ENCODE assay signal across 9 cellular contexts in the genomic region with DNA sequence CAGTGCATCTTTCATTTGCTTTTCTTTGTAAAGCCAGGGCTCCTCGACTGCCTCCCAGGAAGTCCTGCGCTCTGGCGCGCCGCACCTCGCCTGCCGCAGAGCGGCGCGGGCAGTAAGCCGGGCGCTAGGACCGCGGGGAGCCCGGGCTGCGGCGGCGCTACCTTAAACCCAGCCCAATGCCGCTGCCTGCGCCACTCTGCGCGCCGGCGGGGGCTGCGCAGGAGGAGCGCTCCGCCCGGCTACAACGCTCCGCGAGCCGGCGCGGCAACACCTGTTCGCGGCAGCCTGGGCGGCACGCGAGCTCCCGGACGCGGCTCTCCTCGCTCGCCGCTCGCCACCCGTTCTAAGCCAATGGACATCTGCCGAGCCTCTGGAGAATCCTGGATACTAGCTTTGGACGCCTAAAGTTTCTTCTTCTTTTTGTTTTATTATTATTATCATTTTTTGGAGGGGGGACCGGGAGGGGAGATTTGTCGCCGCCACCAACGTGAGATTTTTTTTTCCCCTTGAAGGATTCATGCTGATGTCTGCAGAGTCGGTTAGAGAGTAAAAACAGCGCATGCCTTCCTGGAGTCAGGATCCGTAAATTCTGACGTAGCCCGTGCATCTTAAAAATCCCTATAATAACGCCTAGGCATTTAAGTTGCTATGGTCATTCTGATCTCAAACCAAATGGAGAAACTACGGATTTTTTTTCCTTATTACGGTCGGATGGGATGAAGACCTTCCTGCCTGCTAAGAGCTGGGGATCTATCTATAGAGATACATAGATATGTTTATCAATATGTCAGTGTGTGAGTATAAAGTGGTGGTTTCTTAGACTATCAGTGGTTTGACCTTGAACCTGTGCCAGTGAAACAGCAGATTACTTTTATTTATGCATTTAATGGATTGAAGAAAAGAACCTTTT. TPM values are rescaled to one million over a fixed set of nuclear protein-coding genes. Genes with fewer than 3 reads are reported as not detected.
DNase-seq lines count a peak whose midpoint lies in the region; ATAC-seq, FAIRE-seq and TF ChIP-seq lines count a peak whose summit lies in the region.
"Had no signal": no experiment of that assay in that cellular context is flagged by ENCODE, and none has a peak within 500 bp of the region (broad histone marks: within the 10 kb centered on the region; RNA-seq: fewer than 3 reads in every experiment).

Gene FGF9 (plus strand): TSS at position 191 of the 910 bp plus-strand sequence. CDS start 840 bp downstream, outside the sequence.

- peak within 1 kb of the TSS; percentile 60 for H3K4me3 ChIP-seq in OCI-LY1 (ENCODE audit: low read depth, low read length, poor library complexity, severe bottlenecking)
- H3K4me3 ChIP-seq in naive thymus-derived CD4-positive, alpha-beta T cell (ENCODE audit: low read length), result peak within 1 kb of the TSS; percentile 92

- H3K4me2 ChIP-seq in OCI-LY1 (ENCODE audit: low read length), result peak within 1 kb of the TSS; percentile 76

- intact Hi-C loops in naive thymus-derived CD4-positive, alpha-beta T cell (cut with micrococcal nuclease), result loop anchor here (1.0 to 10.0 kb wide), 17 partner anchors 32 to 1906 kb away; partner anchors contain the start of genes MICU2 (in 2 of the 2), ZDHHC20 (in 2 of the 2), EEF1AKMT1 (in 1 of the 2) and IFT88 (in 1 of the 2)

- no peak within 1 kb of the TSS for H3K27ac ChIP-seq in OCI-LY1 (ENCODE audit: low read depth, low read length, poor library complexity, severe bottlenecking)
- peak within 1 kb of the TSS; percentile 48 for H3K27ac ChIP-seq in naive thymus-derived CD4-positive, alpha-beta T cell (ENCODE audit: low read depth, low read length)

- H3K9me2 ChIP-seq in OCI-LY1 (ENCODE audit: low read depth, low read length), result no peaks in the 10 kb centered on the region

- ATAC-seq in GM19463 (IDR thresholded peaks at IDR 0.05; ENCODE audit: unreplicated experiment) (peak; percentile 78), HG03571 (IDR thresholded peaks at IDR 0.05; ENCODE audit: unreplicated experiment) (peak; percentile 73)
- ATAC-seq in activated T-cell treated with anti-CD3 and anti-CD28 coated beads, Interleukin-2, amount 50 U/mL, for 4 hours, result peak; percentile 75 to 76
- ATAC-seq in naive thymus-derived CD4-positive, alpha-beta T cell, result peak; percentile 89

- no peaks in the 10 kb centered on the region for H3K9me3 Mint-ChIP-seq in activated T-cell treated with anti-CD3 and anti-CD28 coated beads, Interleukin-2, amount 50 U/mL, for 4 hours
- H3K9me3 Mint-ChIP-seq in naive thymus-derived CD4-positive, alpha-beta T cell, result peaks cover 0 to 3% (median 0%) of the 10 kb centered on the region in 11 donors

- peak within 1 kb of the TSS; percentile 62 for H3K9ac ChIP-seq in OCI-LY1 (ENCODE audit: low read length)

- peak within 1 kb of the TSS; percentile 61 to 94 (median 78) for H3K27ac Mint-ChIP-seq in naive thymus-derived CD4-positive, alpha-beta T cell

- H3K9me3 ChIP-seq in OCI-LY1 (ENCODE audit: low read length), result no peaks in the 10 kb centered on the region
- no peaks in the 10 kb centered on the region for H3K9me3 ChIP-seq in naive thymus-derived CD4-positive, alpha-beta T cell (ENCODE audit: control insufficient read depth in 2 of 3, low read length in 3 of 3)

- DNase-seq in D721Med (ENCODE audit: insufficient read length, low spot score) (peak; percentile 72), fibroblast of gingiva (ENCODE audit: low read depth) (peak; percentile 67)
- DNase-seq in activated T-cell treated with anti-CD3 and anti-CD28 coated beads, Interleukin-2, amount 50 U/mL, for 4 hours, result peak; percentile 73
- peak; percentile 76 to 88 (median 86) for DNase-seq in naive thymus-derived CD4-positive, alpha-beta T cell
- peak; percentile 74 for DNase-seq in stimulated activated naive CD4-positive, alpha-beta T cell treated with Interleukin-2 at 50 U/mL for 16 hours (lab: John Stamatoyannopoulos, UW)

- H3K27me3 Mint-ChIP-seq in activated T-cell treated with anti-CD3 and anti-CD28 coated beads, Interleukin-2, amount 50 U/mL, for 4 hours (ENCODE audit: low read depth), result peaks cover 27% of the 10 kb centered on the region
- H3K27me3 Mint-ChIP-seq in naive thymus-derived CD4-positive, alpha-beta T cell, result peaks cover 5 to 78% (median 21%) of the 10 kb centered on the region in 5 donors

- H2AFZ ChIP-seq in OCI-LY1 (ENCODE audit: low read length), result peak within 1 kb of the TSS; percentile 40; the same call in 1 of the 2 replicates

- H3K36me3 Mint-ChIP-seq in activated T-cell treated with anti-CD3 and anti-CD28 coated beads, Interleukin-2, amount 50 U/mL, for 4 hours (ENCODE audit: insufficient read depth), result no peaks in the 10 kb centered on the region
- H3K36me3 Mint-ChIP-seq in naive thymus-derived CD4-positive, alpha-beta T cell, result no peaks in the 10 kb centered on the region

- CTCF ChIA-PET in naive thymus-derived CD4-positive, alpha-beta T cell (lab: Charles Lee), result interaction anchor here (0.6 to 1.2 kb wide), 4 partner anchors 11 to 33 kb away, joined by 3 to 5 read pairs (median 3); no protein-coding TSS in a partner anchor

- H3K4me3 Mint-ChIP-seq in activated T-cell treated with anti-CD3 and anti-CD28 coated beads, Interleukin-2, amount 50 U/mL, for 4 hours, result peak within 1 kb of the TSS; percentile 86
- H3K4me3 Mint-ChIP-seq in naive thymus-derived CD4-positive, alpha-beta T cell, result peak within 1 kb of the TSS; percentile 88 to 98 (median 93)

- no peaks in the 10 kb centered on the region for H4K20me1 ChIP-seq in OCI-LY1 (ENCODE audit: insufficient read depth, low read length)

- H3F3A ChIP-seq in OCI-LY1 (ENCODE audit: insufficient read depth, low read length), result no peaks in the 10 kb centered on the region

- peaks cover 47% of the 10 kb centered on the region for H3K4me1 Mint-ChIP-seq in activated T-cell treated with anti-CD3 and anti-CD28 coated beads, Interleukin-2, amount 50 U/mL, for 4 hours (ENCODE audit: low read depth)
- peaks cover 27 to 45% (median 45%) of the 10 kb centered on the region in 7 donors for H3K4me1 Mint-ChIP-seq in naive thymus-derived CD4-positive, alpha-beta T cell

- POLR2A ChIA-PET in naive thymus-derived CD4-positive, alpha-beta T cell (lab: Charles Lee), result interaction anchor here (0.8 to 8.2 kb wide), 7 partner anchors 18 to 535 kb away, joined by 3 to 86 read pairs (median 3); partner anchors contain the start of gene MICU2

- H3K27me3 ChIP-seq in OCI-LY1 (ENCODE audit: insufficient read depth, low read length), result peaks cover 8% of the 10 kb centered on the region; the same call in 1 of the 2 replicates
- H3K27me3 ChIP-seq in naive thymus-derived CD4-positive, alpha-beta T cell (ENCODE audit: control insufficient read depth in 2 of 2, insufficient read depth in 2 of 2, low read length in 2 of 2), result peaks cover 0 to 4% of the 10 kb centered on the region in 2 donors

- H3K36me3 ChIP-seq in OCI-LY1 (ENCODE audit: insufficient read depth, low read length), result no peaks in the 10 kb centered on the region
- no peaks in the 10 kb centered on the region for H3K36me3 ChIP-seq in naive thymus-derived CD4-positive, alpha-beta T cell (ENCODE audit: control insufficient read depth in 2 of 3, insufficient read depth in 3 of 3, low read length in 3 of 3)

- H3K79me2 ChIP-seq in OCI-LY1 (ENCODE audit: insufficient read depth, low read length), result no peaks in the 10 kb centered on the region

- H3K4me1 ChIP-seq in OCI-LY1 (ENCODE audit: insufficient read depth, low read length, severe bottlenecking), result peaks cover 43% of the 10 kb centered on the region
- peaks cover 19 to 33% of the 10 kb centered on the region in 2 donors for H3K4me1 ChIP-seq in naive thymus-derived CD4-positive, alpha-beta T cell (ENCODE audit: control insufficient read depth in 2 of 2, insufficient read depth in 2 of 2, low read length in 2 of 2)

- TF ChIP-seq CTCF in D721Med (IDR thresholded peaks at IDR 0.05; ENCODE audit: insufficient read depth, missing control alignments), result peak; percentile 0
- TF ChIP-seq CTCF in OCI-LY1 (IDR thresholded peaks at IDR 0.05; ENCODE audit: low read length), result no peak

- no peak for FAIRE-seq in D721Med (lab: Jason Lieb, UNC)

RNA-seq across cellular contexts. Expression of gene FGF9, which starts in this region (rescaled TPM):
- 1 to 10 TPM in 1 of 3 donors, under 1 TPM in 2; 0.54 to 3.0 (median 0.63) TPM for total RNA-seq in activated T-cell treated with anti-CD3 and anti-CD28 coated beads, Interleukin-2, amount 50 U/mL, for 4 hours
- total RNA-seq in naive thymus-derived CD4-positive, alpha-beta T cell, result 1 to 10 TPM in 4 of 5 experiments, under 1 TPM in 1; 0.19 to 5.6 (median 2.0) TPM
- 1 to 10 TPM; 1.2 to 3.1 TPM for polyA plus RNA-seq in naive thymus-derived CD4-positive, alpha-beta T cell
- total RNA-seq: pulmonary artery endothelial cell had no signal
